Comparison of ENCODE assay signal across 23 cellular contexts in the genomic region with DNA sequence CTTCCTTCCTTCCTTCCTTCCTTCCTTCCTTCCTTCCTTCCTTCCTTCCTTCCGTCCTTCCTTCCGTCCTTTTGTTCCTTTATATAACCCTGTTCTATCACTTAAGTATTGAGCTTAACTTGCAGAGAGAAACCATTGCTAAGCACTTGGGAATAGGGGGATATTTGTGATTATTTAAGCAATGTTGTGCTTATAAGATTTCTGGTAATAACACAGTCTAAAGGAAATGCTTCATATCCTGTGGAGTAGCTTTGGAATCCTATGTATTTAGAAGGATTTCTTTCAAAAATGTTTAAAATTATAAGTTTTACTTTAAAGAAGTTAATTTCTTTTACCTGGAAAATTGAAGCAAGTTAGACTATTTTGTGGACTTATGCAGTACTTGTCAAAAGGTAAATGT.
"Had no signal": no experiment of that assay in that cellular context is flagged by ENCODE, and none has a peak within 500 bp of the region (broad histone marks: within the 10 kb centered on the region; RNA-seq: fewer than 3 reads in every experiment).

No MANE protein-coding gene starts in this region.

- H3K4me1 ChIP-seq: prostate gland, spleen, testis had no signal

- ATAC-seq: effector memory CD8-positive, alpha-beta T cell; gastrocnemius medialis; left lobe of liver; mucosa of descending colon; natural killer cell treated with Interleukin-12 subunit alpha and Interleukin-12 subunit beta and Interleukin-15 and Interleukin-18, amount 100 ng/mL, for 72 hours; right cardiac atrium; stimulated activated memory B cell treated with anti-CD40 and anti-IgM and Interleukin-4, amounts not matched to agents 10 μg/mL and 1 μg/mL and 100 μg/mL, for 72 hours; stimulated activated naive CD8-positive, alpha-beta T cell treated with anti-CD3 and anti-CD28 coated beads, Interleukin-15, Interleukin-2, amounts not matched to agents 100 U/mL and 50 U/mL, for 24 hours had no signal

- H3K4me3 ChIP-seq: coronary artery, gastrocnemius medialis, lung, mucosa of descending colon, neural progenitor cell, prostate gland, skin epidermis, spleen, testis, tibial artery had no signal

- H3K9ac ChIP-seq: neural progenitor cell had no signal

- H3K27me3 ChIP-seq: gastrocnemius medialis, neural progenitor cell, spleen, testis, tibial artery had no signal

- H3K9me3 ChIP-seq: gastrocnemius medialis, mucosa of descending colon, prostate gland, spleen, testis, tibial artery had no signal

- H3K27ac ChIP-seq: coronary artery, gastrocnemius medialis, neural progenitor cell, prostate gland, skin epidermis, spleen, testis, tibial artery had no signal

- H3K36me3 ChIP-seq: gastrocnemius medialis, neural progenitor cell, prostate gland had no signal

- DNase-seq: effector memory CD8-positive, alpha-beta T cell; foreskin fibroblast; gastrocnemius medialis; head of caudate nucleus; kidney; mesenchymal stem cell; mucosa of descending colon; naive B cell; right cardiac atrium; spleen; stimulated activated CD4-positive, alpha-beta T cell treated with anti-CD3 and anti-CD28 coated beads, Interleukin-4, amount 100 ng/mL, for 4 hours; stimulated activated naive CD8-positive, alpha-beta T cell treated with anti-CD3 and anti-CD28 coated beads, Interleukin-15, Interleukin-2, amounts not matched to agents 100 U/mL and 50 U/mL, for 24 hours; substantia nigra; testis; tibial artery had no signal
